ENCODE assay signal across 10 cellular contexts in the genomic region with DNA sequence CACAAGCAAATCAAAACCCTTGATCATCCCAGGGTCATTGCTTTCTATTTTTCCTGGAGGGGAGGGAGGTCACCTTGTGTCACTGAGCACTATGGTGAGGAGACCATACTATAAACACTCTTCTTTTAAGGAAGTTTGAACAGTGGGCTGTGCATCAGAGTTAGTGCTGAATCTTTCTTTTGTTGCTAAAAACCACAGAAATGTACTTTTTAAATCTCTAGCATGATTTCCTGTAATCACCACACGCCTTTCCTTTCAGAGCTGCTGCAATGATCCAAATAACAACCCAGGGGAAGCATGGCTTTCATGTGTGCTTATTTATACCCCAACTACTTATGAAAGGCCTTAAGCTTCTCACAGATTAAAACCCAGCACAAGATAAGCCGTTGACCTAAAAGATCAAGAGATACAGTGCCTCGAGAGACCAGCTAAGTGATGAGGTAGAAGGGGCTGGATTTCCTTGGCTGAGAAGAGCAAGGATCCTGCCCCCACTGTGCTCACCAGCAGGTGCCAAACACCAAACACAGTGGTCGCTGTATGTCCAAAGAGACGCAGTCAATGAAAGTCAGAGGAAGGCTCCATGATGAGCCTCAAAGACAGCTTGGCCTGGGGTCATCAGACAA. TPM values are rescaled to one million over a fixed set of nuclear protein-coding genes. Genes with fewer than 3 reads are reported as not detected.
DNase-seq lines count a peak whose midpoint lies in the region; ATAC-seq and FAIRE-seq lines count a peak whose summit lies in the region.
"Had no signal": no experiment of that assay in that cellular context is flagged by ENCODE, and none has a peak within 500 bp of the region (broad histone marks: within the 10 kb centered on the region; RNA-seq: fewer than 3 reads in every experiment).

No MANE protein-coding gene starts in this region.

- H3K27ac ChIP-seq in angular gyrus (ENCODE audit: low read depth, low read length): peak overlapping the region; percentile 19

- peak overlapping the region; percentile 86 to 96 (median 88) for H3K27ac Mint-ChIP-seq in naive B cell
- H3K27ac Mint-ChIP-seq: mesothelial cell of epicardium had no signal

- peak overlapping the region; percentile 18 to 89 (median 70) for H3K4me3 Mint-ChIP-seq in naive B cell
- H3K4me3 Mint-ChIP-seq: mesothelial cell of epicardium had no signal

- peaks cover 0 to 4% (median 0%) of the 10 kb centered on the region in 7 donors for H3K9me3 Mint-ChIP-seq in naive B cell
- H3K9me3 Mint-ChIP-seq: mesothelial cell of epicardium had no signal

- H3K4me1 Mint-ChIP-seq in naive B cell: peaks cover 46 to 57% (median 51%) of the 10 kb centered on the region in 3 donors
- H3K4me1 Mint-ChIP-seq: mesothelial cell of epicardium had no signal

- no peak for FAIRE-seq in GM19239 (lab: Jason Lieb, UNC)

- no peaks in the 10 kb centered on the region for H3K27me3 Mint-ChIP-seq in naive B cell

- ATAC-seq in naive B cell (ENCODE audit: low read depth in 2 of 2) (peak; percentile 67 to 83), HG03097 (IDR thresholded peaks at IDR 0.05; ENCODE audit: low FRiP score, unreplicated experiment) (no peak)

- DNase-seq in COLO829 (ENCODE audit: low spot score): peak; percentile 30
- DNase-seq in M059J (ENCODE audit: low read depth): peak; percentile 55
- DNase-seq in naive B cell: peak; percentile 40
- no peak for DNase-seq in T-helper 9 cell
- DNase-seq in GM19239 (ENCODE audit: insufficient read length, low spot score): no peak
- no peak for DNase-seq in NCI-H2029 treated with DMSO at 0.1 percent for 48 hours (lab: John Stamatoyannopoulos, UW)
- DNase-seq: NCI-H1092 treated with DMSO at 0.1 percent for 48 hours had no signal

- H3K36me3 Mint-ChIP-seq in naive B cell: peaks cover 5 to 9% of the 10 kb centered on the region in 2 donors
- H3K36me3 Mint-ChIP-seq: mesothelial cell of epicardium had no signal

RNA-seq across cellular contexts. Expression of a gene that starts 34.7 kb away (rescaled TPM):
- 0.81 and 3.7 TPM in 2 replicates for total RNA-seq in M059J (2014; rRNA removed; shearing (Covaris generic))
- 10 to 100 TPM in 3 of 6 donors, 1 to 10 TPM in 3; 6.5 to 12.3 (median 9.4) TPM for polyA plus RNA-seq in naive B cell (ENCODE audit: low read depth in 6 of 6)

RNA-seq across cellular contexts. Expression of a gene that starts 59.3 kb away (rescaled TPM):
- total RNA-seq in M059J (2014; rRNA removed; shearing (Covaris generic)): 7,017 and 9,457 TPM in 2 replicates
- 1,000 to 10,000 TPM; 5,825 to 8,742 (median 6,750) TPM for polyA plus RNA-seq in naive B cell (ENCODE audit: low read depth in 6 of 6)

Comparison
In these comparisons a context has a peak if more than half of its experiments do, and no peak if none do; other contexts are left out.
1. DNase-seq: peak in COLO829 (single experiment), M059J (single experiment) and naive B cell (single experiment); none in T-helper 9 cell (single experiment), GM19239 (single experiment) and NCI-H2029 treated with DMSO at 0.1 percent for 48 hours (single experiment).